In the genomic region with DNA sequence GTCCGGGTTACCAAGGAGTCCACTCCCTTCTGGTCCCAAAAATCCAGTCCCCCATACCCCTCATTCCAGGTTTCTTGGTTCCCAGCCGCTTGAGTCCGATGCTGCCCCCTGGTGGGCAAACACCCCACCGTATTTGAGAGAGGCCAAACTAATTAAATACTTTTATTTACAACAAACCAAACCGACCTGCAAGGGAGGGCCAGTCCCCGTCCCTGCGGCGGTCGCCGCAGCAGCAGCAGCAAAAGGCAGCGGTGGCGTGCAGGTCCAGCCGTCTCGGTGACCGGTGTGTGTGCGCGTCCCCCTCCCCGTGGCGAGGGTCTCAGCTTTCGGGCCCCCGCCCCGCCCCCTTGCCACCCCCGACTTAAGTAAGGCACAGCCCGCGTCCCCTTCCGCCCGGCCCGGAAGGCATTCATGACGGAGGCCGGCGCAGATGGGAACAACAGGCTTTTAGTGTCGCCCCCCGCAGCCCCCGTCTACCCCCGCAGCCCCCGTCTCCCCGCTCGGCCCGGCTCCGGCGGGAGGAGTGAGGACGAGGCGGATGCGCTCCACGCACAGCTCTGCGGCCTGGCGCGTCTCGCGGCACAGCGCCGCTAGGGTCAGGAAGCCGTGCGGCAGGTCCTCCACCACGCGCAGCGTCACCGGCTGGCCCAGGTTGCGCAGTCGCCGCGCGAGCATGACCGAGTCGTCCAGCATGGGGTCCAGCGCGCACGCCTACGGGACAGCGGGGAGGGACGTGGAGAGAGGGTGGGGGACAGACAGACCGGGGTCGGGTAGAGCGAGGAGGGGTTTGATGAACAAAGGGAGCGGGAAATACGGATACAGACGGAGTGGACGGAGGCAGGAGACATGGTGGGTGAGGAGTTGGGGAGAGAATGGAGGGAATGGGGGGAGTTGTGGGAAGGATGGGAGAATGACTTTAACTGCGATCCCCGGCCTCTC, we compare ENCODE assay signal across 8 cellular contexts. TPM values are rescaled to one million over a fixed set of nuclear protein-coding genes. Genes with fewer than 3 reads are reported as not detected.
DNase-seq lines count a peak whose midpoint lies in the region; ATAC-seq and TF ChIP-seq lines count a peak whose summit lies in the region.

No MANE protein-coding gene starts in this region.

- TF ChIP-seq POLR2A in testis (IDR thresholded peaks at IDR 0.05) = no peak

- peaks cover 10% of the 10 kb centered on the region for H3K79me2 ChIP-seq in Karpas-422 (ENCODE audit: low read length)

- TF ChIP-seq CTCF in osteocyte (IDR thresholded peaks at IDR 0.05) (peak; percentile 91), testis (IDR thresholded peaks at IDR 0.05) (peak; percentile 65 to 94 (median 86))

- H3K9me3 Mint-ChIP-seq in activated naive CD8-positive, alpha-beta T cell (ENCODE audit: low read depth) = no peaks in the 10 kb centered on the region
- H3K9me3 Mint-ChIP-seq in osteocyte (ENCODE audit: unreplicated experiment) = no peaks in the 10 kb centered on the region

- H3K27me3 Mint-ChIP-seq in activated naive CD8-positive, alpha-beta T cell = no peaks in the 10 kb centered on the region
- H3K27me3 Mint-ChIP-seq in osteocyte (ENCODE audit: unreplicated experiment) = no peaks in the 10 kb centered on the region

- H3K36me3 Mint-ChIP-seq in activated naive CD8-positive, alpha-beta T cell = no peaks in the 10 kb centered on the region
- no peaks in the 10 kb centered on the region for H3K36me3 Mint-ChIP-seq in osteocyte (ENCODE audit: unreplicated experiment)

- peak overlapping the region; percentile 11; the same call in 1 of the 2 replicates for H3K27ac ChIP-seq in Karpas-422 (ENCODE audit: low read length)
- H3K27ac ChIP-seq in SK-N-MC = no peak overlapping the region
- H3K27ac ChIP-seq in testis = peak overlapping the region in 1 of 2 donors; percentile 50

- peak overlapping the region; percentile 65 for H3K4me2 ChIP-seq in Karpas-422 (ENCODE audit: low read depth, low read length, poor library complexity, severe bottlenecking)

- peak overlapping the region; percentile 65 for H3K4me3 ChIP-seq in Karpas-422 (ENCODE audit: low read length)
- H3K4me3 ChIP-seq in SK-N-MC = peak overlapping the region; percentile 70
- H3K4me3 ChIP-seq in testis = peak overlapping the region; percentile 55 to 67

- H3K4me3 Mint-ChIP-seq in activated naive CD8-positive, alpha-beta T cell = peak overlapping the region; percentile 83
- H3K4me3 Mint-ChIP-seq in osteocyte (ENCODE audit: unreplicated experiment) = peak overlapping the region; percentile 79

- peak; percentile 55 for DNase-seq in DMS153 treated with DMSO at 0.1 percent for 48 hours (lab: John Stamatoyannopoulos, UW; ENCODE audit: unreplicated experiment)
- DNase-seq in Karpas-422 = peak; percentile 91
- peak; percentile 47 for DNase-seq in SK-N-MC (ENCODE audit: low read depth, low spot score)
- DNase-seq in Right ventricle myocardium inferior (ENCODE audit: missing footprints) = peak; percentile 90
- DNase-seq in osteocyte (ENCODE audit: extremely low spot score, unreplicated experiment) = peak; percentile 93
- DNase-seq in testis = peak; percentile 93
- no peak for DNase-seq in GF-D8 (lab: John Stamatoyannopoulos, UW)

- peak; percentile 68 for ATAC-seq in Right ventricle myocardium inferior

- H3K9me3 ChIP-seq in Karpas-422 (ENCODE audit: low read length) = no peaks in the 10 kb centered on the region
- no peaks in the 10 kb centered on the region for H3K9me3 ChIP-seq in SK-N-MC (ENCODE audit: low read depth, low read length)
- H3K9me3 ChIP-seq in testis = no peaks in the 10 kb centered on the region

- peak overlapping the region; percentile 70 for H3K9ac ChIP-seq in Karpas-422 (ENCODE audit: low read length)
- H3K9ac ChIP-seq in SK-N-MC (ENCODE audit: insufficient read length) = no peak overlapping the region

- intact Hi-C loops in Right ventricle myocardium inferior (cut with DNase I) = loop anchor here (2.0 kb wide), 1 partner anchor 77 kb away; the partner anchor contains the start of gene MEGF8
- intact Hi-C loops in testis (cut with DNase I; ENCODE audit: low total_unique reads) = no loop called here

- H3K9me2 ChIP-seq in Karpas-422 (replicated peaks; ENCODE audit: insufficient read depth, low read length) = no peaks in the 10 kb centered on the region

- H4K20me1 ChIP-seq in Karpas-422 (ENCODE audit: insufficient read depth, low read depth, low read length) = peaks cover 3% of the 10 kb centered on the region; the same call in 1 of the 2 replicates

- peaks cover 20% of the 10 kb centered on the region for H3K4me1 Mint-ChIP-seq in activated naive CD8-positive, alpha-beta T cell (ENCODE audit: low read depth)
- H3K4me1 Mint-ChIP-seq in osteocyte (ENCODE audit: unreplicated experiment) = peaks cover 29% of the 10 kb centered on the region

- peaks cover 10% of the 10 kb centered on the region for H3K36me3 ChIP-seq in Karpas-422 (ENCODE audit: insufficient read depth, low read length)
- no peaks in the 10 kb centered on the region for H3K36me3 ChIP-seq in SK-N-MC (ENCODE audit: insufficient read depth, low read length)
- no peaks in the 10 kb centered on the region for H3K36me3 ChIP-seq in testis (ENCODE audit: low read depth, missing control alignments)

- H3K4me1 ChIP-seq in Karpas-422 (ENCODE audit: low read length) = peaks cover 29% of the 10 kb centered on the region
- peaks cover 10% of the 10 kb centered on the region for H3K4me1 ChIP-seq in testis

- 1% methylated on average over 38 to 74 of the region's 80 CpGs for WGBS in testis, 2 donors

- H2AFZ ChIP-seq in Karpas-422 (ENCODE audit: low read length) = no peak overlapping the region

- peak overlapping the region; percentile 50 for H3K27ac Mint-ChIP-seq in activated naive CD8-positive, alpha-beta T cell
- peak overlapping the region; percentile 54 for H3K27ac Mint-ChIP-seq in osteocyte (ENCODE audit: unreplicated experiment)

- no peaks in the 10 kb centered on the region for H3K27me3 ChIP-seq in Karpas-422 (ENCODE audit: low read length)
- no peaks in the 10 kb centered on the region for H3K27me3 ChIP-seq in testis

RNA-seq across cellular contexts. Expression of gene CNFN, which starts 11.5 kb away (rescaled TPM):
- not detected in 2 replicates for total RNA-seq in Karpas-422 (2014; rRNA removed; shearing (Covaris generic); ENCODE audit: low replicate concordance)
- 0.87 TPM for total RNA-seq in Right ventricle myocardium inferior
- not detected in 2 replicates for total RNA-seq in osteocyte
- total RNA-seq in testis = 1 to 10 TPM; 1.9 to 5.0 TPM
- polyA plus RNA-seq in testis (ENCODE audit: insufficient read depth, low read depth, low replicate concordance) = 2.2 TPM

RNA-seq across cellular contexts. Expression of gene LIPE, which starts 25.6 kb away (rescaled TPM):
- total RNA-seq in Karpas-422 (2014; rRNA removed; shearing (Covaris generic); ENCODE audit: low replicate concordance) = 16.3 and 50.6 TPM in 2 replicates
- total RNA-seq in Right ventricle myocardium inferior (67.7 TPM), osteocyte (7.6 and 8.4 TPM in 2 replicates), testis (10 to 100 TPM; 49.2 to 73.5 TPM)
- polyA plus RNA-seq in testis (ENCODE audit: insufficient read depth, low read depth, low replicate concordance) = 131 TPM

RNA-seq across cellular contexts. Expression of gene CXCL17, which starts 41.1 kb away (rescaled TPM):
- total RNA-seq in Karpas-422 (2014; rRNA removed; shearing (Covaris generic); ENCODE audit: low replicate concordance) = not detected in 2 replicates
- total RNA-seq in Right ventricle myocardium inferior = not detected
- not detected in 2 replicates for total RNA-seq in osteocyte
- not detected for total RNA-seq in testis
- polyA plus RNA-seq in testis (ENCODE audit: insufficient read depth, low read depth, low replicate concordance) = not detected
